ENCODE assay signal across 6 cellular contexts in genomic region chr19:46660601-46661019, GRCh38. TPM values are rescaled to one million over a fixed set of nuclear protein-coding genes. Genes with fewer than 3 reads are reported as not detected.
DNase-seq lines count a peak whose midpoint lies in the region; ATAC-seq, FAIRE-seq and TF ChIP-seq lines count a peak whose summit lies in the region.

No MANE protein-coding gene starts in this region.

- H3K79me2 ChIP-seq in GM12878 (ENCODE audit: control insufficient read depth, insufficient read depth, low read length): no peaks in the 10 kb centered on the region

- CTCF ChIA-PET in GM12878 (lab: Yijun Ruan, JAX): interaction anchor here (0.6 to 11.5 kb wide), 20 partner anchors 8 to 314 kb away, joined by 3 to 434 read pairs (median 12); partner anchors contain the start of genes CALM3 and PPP5C

- TF ChIP-seq RAD21 in GM12878 (IDR thresholded peaks at IDR 0.05; ENCODE audit: insufficient read depth, low read depth, low read length): no peak

- SMC1A ChIA-PET in GM12878 (lab: Charles Lee; ENCODE audit: uncharacterized antibody, unreplicated experiment): interaction anchor here (0.9 to 7.7 kb wide), 10 partner anchors 8 to 313 kb away, joined by 3 to 286 read pairs (median 9); partner anchors contain the start of genes CALM3 and PTGIR

- no TSS peak for BruUV-seq in GM12878 (replicated peaks; lab: Mats Ljungman, UMichigan)

- TF ChIP-seq CTCF in HFFc6 (IDR thresholded peaks at IDR 0.05): no peak
- no peak for TF ChIP-seq CTCF in GM12878 (IDR thresholded peaks at IDR 0.05 in 2 of 3, conservative IDR thresholded peaks at IDR 0.05 in 1 of 3; ENCODE audit: control insufficient read depth in 2 of 3, extremely low read depth in 1 of 3, insufficient read depth in 1 of 3, low read depth in 3 of 3, low read length in 3 of 3)
- no peak for TF ChIP-seq CTCF in natural killer cell (IDR thresholded peaks at IDR 0.05)

- peaks cover 2% of the 10 kb centered on the region for H3K27me3 Mint-ChIP-seq in HFFc6 (ENCODE audit: insufficient read depth)
- peaks cover 17 to 24% of the 10 kb centered on the region in 2 donors for H3K27me3 Mint-ChIP-seq in natural killer cell (ENCODE audit: low read depth in 2 of 2)

- intact Hi-C loops in GM12878 (cut with micrococcal nuclease; ENCODE audit: unreplicated experiment): no loop called here
- intact Hi-C loops in natural killer cell (cut with micrococcal nuclease): loop anchor here (1.0 kb wide), 2 partner anchors 26 to 57 kb away; partner anchors contain the start of gene PRKD2

- POLR2A ChIA-PET in GM12878 (lab: Charles Lee): interaction anchor here (0.5 to 2.1 kb wide), 6 partner anchors 8 to 198 kb away, joined by 3 to 30 read pairs (median 8); partner anchors contain the start of gene PTGIR

- no peak overlapping the region for H3K27ac Mint-ChIP-seq in HFFc6
- H3K27ac Mint-ChIP-seq in natural killer cell: peak overlapping the region in 1 of 2 donors; percentile 88

- DNase-seq in HFFc6 (no peak), GM12878 (ENCODE audit: low read depth, low spot score) (no peak), natural killer cell (no peak), NCI-H524 treated with DMSO at 0.1 percent for 48 hours (lab: John Stamatoyannopoulos, UW) (no peak), GDM1 (lab: John Stamatoyannopoulos, UW) (no peak), Ammon's horn (ENCODE audit: low spot score) (no peak)

- ATAC-seq in GM12878 (peak; percentile 29), natural killer cell (no peak)

- in situ Hi-C loops in GM12878 (cut with MboI): loop anchor here (5.0 kb wide), 1 partner anchor 48 kb away; no protein-coding TSS in a partner anchor

- no peak overlapping the region for H3K27ac ChIP-seq in GM12878 (ENCODE audit: control insufficient read depth, insufficient read depth)

- H3K4me3 Mint-ChIP-seq in HFFc6 (peak overlapping the region; percentile 93), natural killer cell (peak overlapping the region; percentile 58)

- no peak for FAIRE-seq in GM12878 (lab: Jason Lieb, UNC)

- RAD21 ChIA-PET in GM12878 (lab: Charles Lee; ENCODE audit: unreplicated experiment): interaction anchor here (0.6 to 4.4 kb wide), 19 partner anchors 8 to 144 kb away, joined by 3 to 245 read pairs (median 11); partner anchors contain the start of genes CALM3, PRKD2 and PTGIR

- H3K36me3 ChIP-seq in GM12878 (ENCODE audit: control insufficient read depth in 2 of 2, insufficient read depth in 2 of 2, low read length in 1 of 2): no peaks in the 10 kb centered on the region

- TF ChIP-seq EP300 in GM12878 (IDR thresholded peaks at IDR 0.05; ENCODE audit: borderline replicate concordance in 1 of 2, control insufficient read depth in 1 of 2, low read depth in 2 of 2, low read length in 2 of 2): no peak

- peak overlapping the region; percentile 52; the same call in 1 of the 2 replicates for H3K4me3 ChIP-seq in GM12878

- peaks cover 3% of the 10 kb centered on the region in 2 experiments; a peak in 3 of 4 replicates for H3K27me3 ChIP-seq in GM12878 (replicated peaks in 1 of 2; ENCODE audit: control insufficient read depth in 2 of 2, insufficient read depth in 2 of 2, low read length in 1 of 2)

- peak overlapping the region; percentile 22; the same call in 1 of the 2 replicates for H2AFZ ChIP-seq in GM12878 (ENCODE audit: control insufficient read depth, low read depth, low read length)

- WGBS in GM12878 (ENCODE audit: insufficient coverage, insufficient replicate concordance, low lambda C conversion rate, missing lambda C conversion rate): 0% methylated on average over 37 of the region's 39 CpGs

- H3K4me1 Mint-ChIP-seq in HFFc6 (ENCODE audit: low read depth) (peaks cover 30% of the 10 kb centered on the region), natural killer cell (peaks cover 16 to 32% of the 10 kb centered on the region in 2 donors)

- 0 out of 2 replicates have a peak overlapping the region, but pooled peaks have one; percentile 29 for H3K9ac ChIP-seq in GM12878 (ENCODE audit: control insufficient read depth, insufficient read depth, low read length)

- H3K9me3 ChIP-seq in GM12878 (replicated peaks; ENCODE audit: control insufficient read depth, insufficient read depth, low read length): no peaks in the 10 kb centered on the region

- H4K20me1 ChIP-seq in GM12878 (ENCODE audit: control insufficient read depth, insufficient read depth): no peaks in the 10 kb centered on the region

- no peaks in the 10 kb centered on the region for H3K9me3 Mint-ChIP-seq in HFFc6
- H3K9me3 Mint-ChIP-seq in natural killer cell: no peaks in the 10 kb centered on the region

- H3K4me1 ChIP-seq in GM12878 (ENCODE audit: control insufficient read depth, insufficient read depth, low read length): peaks cover 22% of the 10 kb centered on the region

- H3K4me2 ChIP-seq in GM12878 (ENCODE audit: control insufficient read depth, insufficient read depth): peak overlapping the region; percentile 94

- peaks cover 8% of the 10 kb centered on the region for H3K36me3 Mint-ChIP-seq in HFFc6 (ENCODE audit: low read depth)
- no peaks in the 10 kb centered on the region for H3K36me3 Mint-ChIP-seq in natural killer cell

- TF ChIP-seq POLR2A in GM12878 (IDR thresholded peaks at IDR 0.05; ENCODE audit: low read depth, low read length): no peak

RNA-seq across cellular contexts. Expression of gene DACT3, which starts 0.4 kb away (rescaled TPM):
- total RNA-seq in HFFc6 (2021; fragmentation: NEBNext Ultra II Directional; extraction: Animal tissue kit (Norgen Biotek cat#: 25700)): 10 to 100 TPM; 12.6 to 17.2 (median 15.5) TPM
- total RNA-seq in GM12878 (2013; cell fraction: nucleolus; rRNA removed): 5.6 and 5.9 TPM in 2 replicates
- 0.27 and 0.62 TPM in 2 replicates for total RNA-seq in GM12878 (2014; rRNA removed)
- total RNA-seq in GM12878 (2014; rRNA removed; fragmentation: Illumina TruSeq; extraction: Trizol): 0.23 and 0.27 TPM in 2 replicates
- 0.64 and 0.74 TPM in 2 replicates for total RNA-seq in GM12878 (2021)
- polyA plus RNA-seq in GM12878 (2011; ENCODE audit: low read depth): 0.80 TPM
- polyA plus RNA-seq in GM12878 (2011; rRNA removed): 2.4 and 2.5 TPM in 2 replicates
- polyA plus RNA-seq in GM12878 (2011; cell fraction: cytosol; rRNA removed): 1.9 and 2.3 TPM in 2 replicates
- polyA plus RNA-seq in GM12878 (2011; cell fraction: nucleus; rRNA removed): 2.0 and 2.3 TPM in 2 replicates
- 1.5 and 1.7 TPM in 2 replicates for polyA plus RNA-seq in GM12878 (2012)
- polyA plus RNA-seq in GM12878 (2014; fragmentation: Illumina TruSeq; extraction: Trizol): 0.35 and 0.76 TPM in 2 replicates
- under 1 TPM; 0.11 to 0.16 TPM for polyA plus RNA-seq in GM12878 (2014; fragmentation: Nextera tagmentation; extraction: Ambion mirVana)
- 0.46 and 0.47 TPM in 2 replicates for polyA plus RNA-seq in GM12878 (2014; rRNA removed)
- under 1 TPM in 1 of 2 experiments, not detected in 1; 0.05 TPM for polyA plus RNA-seq in GM12878 (2016; fragmentation: Nextera tagmentation; extraction: Ambion mirVana)
- polyA minus RNA-seq in GM12878 (2011; rRNA and poly(A)+ RNA removed): 0.95 and 2.6 TPM in 2 replicates
- polyA minus RNA-seq in GM12878 (2011; cell fraction: cytosol; rRNA and poly(A)+ RNA removed): 1.1 and 1.6 TPM in 2 replicates
- 0.48 and 0.67 TPM in 2 replicates for polyA minus RNA-seq in GM12878 (2011; cell fraction: nucleus; rRNA and poly(A)+ RNA removed)
- total RNA-seq in natural killer cell: under 1 TPM in 2 of 3 donors, not detected in 1; 0.14 to 0.20 TPM

RNA-seq across cellular contexts. Expression of gene GNG8, which starts 24.6 kb away (rescaled TPM):
- total RNA-seq in HFFc6 (2021; fragmentation: NEBNext Ultra II Directional; extraction: Animal tissue kit (Norgen Biotek cat#: 25700)): not detected
- total RNA-seq in GM12878 (2013; cell fraction: nucleolus; rRNA removed): not detected in 2 replicates
- total RNA-seq in GM12878 (2014; rRNA removed) (not detected in 2 replicates), GM12878 (2014; rRNA removed; fragmentation: Illumina TruSeq; extraction: Trizol) (not detected in 2 replicates), GM12878 (2021) (not detected in 2 replicates), natural killer cell (not detected)
- not detected for polyA plus RNA-seq in GM12878 (2011; ENCODE audit: low read depth)
- polyA plus RNA-seq in GM12878 (2011; rRNA removed) (1.2 TPM in 1 of 2 replicates, not detected in the other), GM12878 (2014; fragmentation: Illumina TruSeq; extraction: Trizol) (not detected in 2 replicates), GM12878 (2014; fragmentation: Nextera tagmentation; extraction: Ambion mirVana) (1 to 10 TPM; 4.1 to 6.6 TPM), GM12878 (2014; rRNA removed) (not detected in 2 replicates), GM12878 (2016; fragmentation: Nextera tagmentation; extraction: Ambion mirVana) (1 to 10 TPM in 1 of 2 experiments, not detected in 1; 1.3 TPM)
- not detected in 2 replicates for polyA plus RNA-seq in GM12878 (2011; cell fraction: cytosol; rRNA removed)
- polyA plus RNA-seq in GM12878 (2011; cell fraction: nucleus; rRNA removed): not detected in 2 replicates
- 10.6 TPM in 1 of 2 replicates, not detected in the other for polyA plus RNA-seq in GM12878 (2012)
- polyA minus RNA-seq in GM12878 (2011; rRNA and poly(A)+ RNA removed): not detected in 2 replicates
- not detected in 2 replicates for polyA minus RNA-seq in GM12878 (2011; cell fraction: cytosol; rRNA and poly(A)+ RNA removed)
- polyA minus RNA-seq in GM12878 (2011; cell fraction: nucleus; rRNA and poly(A)+ RNA removed): not detected in 2 replicates

RNA-seq across cellular contexts. Expression of gene PTGIR, which starts 35.7 kb away (rescaled TPM):
- total RNA-seq in HFFc6 (2021; fragmentation: NEBNext Ultra II Directional; extraction: Animal tissue kit (Norgen Biotek cat#: 25700)): 10 to 100 TPM; 16.0 to 26.6 (median 17.9) TPM
- total RNA-seq in GM12878 (2013; cell fraction: nucleolus; rRNA removed): 66.6 and 83.6 TPM in 2 replicates
- total RNA-seq in GM12878 (2014; rRNA removed): 16.3 and 16.7 TPM in 2 replicates
- total RNA-seq in GM12878 (2014; rRNA removed; fragmentation: Illumina TruSeq; extraction: Trizol): 5.4 and 6.5 TPM in 2 replicates
- 14.7 and 17.9 TPM in 2 replicates for total RNA-seq in GM12878 (2021)
- polyA plus RNA-seq in GM12878 (2011; ENCODE audit: low read depth): 3.2 TPM
- 9.9 and 15.2 TPM in 2 replicates for polyA plus RNA-seq in GM12878 (2011; rRNA removed)
- polyA plus RNA-seq in GM12878 (2011; cell fraction: cytosol; rRNA removed): 19.4 and 32.9 TPM in 2 replicates
- polyA plus RNA-seq in GM12878 (2011; cell fraction: nucleus; rRNA removed): 48.5 and 57.6 TPM in 2 replicates
- 7.5 and 9.5 TPM in 2 replicates for polyA plus RNA-seq in GM12878 (2012)
- polyA plus RNA-seq in GM12878 (2014; fragmentation: Illumina TruSeq; extraction: Trizol): 3.9 and 6.7 TPM in 2 replicates
- 1 to 10 TPM in 1 of 2 experiments, under 1 TPM in 1; 0.34 to 1.5 TPM for polyA plus RNA-seq in GM12878 (2014; fragmentation: Nextera tagmentation; extraction: Ambion mirVana)
- polyA plus RNA-seq in GM12878 (2014; rRNA removed): 25.8 and 29.1 TPM in 2 replicates
- polyA plus RNA-seq in GM12878 (2016; fragmentation: Nextera tagmentation; extraction: Ambion mirVana): 10 to 100 TPM in 1 of 2 experiments, 1 to 10 TPM in 1; 9.7 to 10.1 TPM
- polyA minus RNA-seq in GM12878 (2011; rRNA and poly(A)+ RNA removed): 7.6 and 15.0 TPM in 2 replicates
- 3.5 and 5.6 TPM in 2 replicates for polyA minus RNA-seq in GM12878 (2011; cell fraction: cytosol; rRNA and poly(A)+ RNA removed)
- polyA minus RNA-seq in GM12878 (2011; cell fraction: nucleus; rRNA and poly(A)+ RNA removed): 6.2 and 14.4 TPM in 2 replicates
- 1 to 10 TPM in 2 of 3 donors, under 1 TPM in 1; 0.75 to 1.4 (median 1.0) TPM for total RNA-seq in natural killer cell

RNA-seq across cellular contexts. Expression of gene PRKD2, which starts 56.3 kb away (rescaled TPM):
- 10 to 100 TPM; 35.3 to 42.2 (median 38.4) TPM for total RNA-seq in HFFc6 (2021; fragmentation: NEBNext Ultra II Directional; extraction: Animal tissue kit (Norgen Biotek cat#: 25700))
- total RNA-seq in GM12878 (2013; cell fraction: nucleolus; rRNA removed): 23.7 and 25.9 TPM in 2 replicates
- total RNA-seq in GM12878 (2014; rRNA removed) (25.1 and 35.4 TPM in 2 replicates), GM12878 (2014; rRNA removed; fragmentation: Illumina TruSeq; extraction: Trizol) (13.3 and 14.4 TPM in 2 replicates), GM12878 (2021) (88.9 and 98.8 TPM in 2 replicates), natural killer cell (100 to 1,000 TPM; 179 to 216 (median 203) TPM)
- 30.7 TPM for polyA plus RNA-seq in GM12878 (2011; ENCODE audit: low read depth)
- polyA plus RNA-seq in GM12878 (2011; rRNA removed) (7.7 and 12.6 TPM in 2 replicates), GM12878 (2014; fragmentation: Illumina TruSeq; extraction: Trizol) (16.9 and 31.3 TPM in 2 replicates), GM12878 (2014; fragmentation: Nextera tagmentation; extraction: Ambion mirVana) (10 to 100 TPM in 1 of 2 experiments, 1 to 10 TPM in 1; 2.3 to 11.8 TPM), GM12878 (2014; rRNA removed) (34.4 and 45.7 TPM in 2 replicates), GM12878 (2016; fragmentation: Nextera tagmentation; extraction: Ambion mirVana) (10 to 100 TPM; 44.6 to 50.7 TPM)
- 22.8 and 23.6 TPM in 2 replicates for polyA plus RNA-seq in GM12878 (2011; cell fraction: cytosol; rRNA removed)
- polyA plus RNA-seq in GM12878 (2011; cell fraction: nucleus; rRNA removed): 70.9 and 92.1 TPM in 2 replicates
- polyA plus RNA-seq in GM12878 (2012): 56.6 and 58.8 TPM in 2 replicates
- polyA minus RNA-seq in GM12878 (2011; rRNA and poly(A)+ RNA removed): 21.4 and 38.0 TPM in 2 replicates
- polyA minus RNA-seq in GM12878 (2011; cell fraction: cytosol; rRNA and poly(A)+ RNA removed): 27.0 and 27.5 TPM in 2 replicates
- polyA minus RNA-seq in GM12878 (2011; cell fraction: nucleus; rRNA and poly(A)+ RNA removed): 11.1 and 26.6 TPM in 2 replicates

RNA-seq across cellular contexts. Expression of gene CALM3, which starts 59.5 kb away (rescaled TPM):
- 100 to 1,000 TPM; 445 to 561 (median 538) TPM for total RNA-seq in HFFc6 (2021; fragmentation: NEBNext Ultra II Directional; extraction: Animal tissue kit (Norgen Biotek cat#: 25700))
- 54.7 and 60.8 TPM in 2 replicates for total RNA-seq in GM12878 (2013; cell fraction: nucleolus; rRNA removed)
- 177 and 178 TPM in 2 replicates for total RNA-seq in GM12878 (2014; rRNA removed)
- 197 and 205 TPM in 2 replicates for total RNA-seq in GM12878 (2014; rRNA removed; fragmentation: Illumina TruSeq; extraction: Trizol)
- total RNA-seq in GM12878 (2021): 371 and 375 TPM in 2 replicates
- 291 TPM for polyA plus RNA-seq in GM12878 (2011; ENCODE audit: low read depth)
- polyA plus RNA-seq in GM12878 (2011; rRNA removed): 733 and 849 TPM in 2 replicates
- polyA plus RNA-seq in GM12878 (2011; cell fraction: cytosol; rRNA removed): 498 and 585 TPM in 2 replicates
- polyA plus RNA-seq in GM12878 (2011; cell fraction: nucleus; rRNA removed): 422 and 445 TPM in 2 replicates
- 373 and 454 TPM in 2 replicates for polyA plus RNA-seq in GM12878 (2012)
- 338 and 393 TPM in 2 replicates for polyA plus RNA-seq in GM12878 (2014; fragmentation: Illumina TruSeq; extraction: Trizol)
- 100 to 1,000 TPM; 164 to 202 TPM for polyA plus RNA-seq in GM12878 (2014; fragmentation: Nextera tagmentation; extraction: Ambion mirVana)
- polyA plus RNA-seq in GM12878 (2014; rRNA removed): 346 and 407 TPM in 2 replicates
- polyA plus RNA-seq in GM12878 (2016; fragmentation: Nextera tagmentation; extraction: Ambion mirVana): 100 to 1,000 TPM; 349 to 375 TPM
- polyA minus RNA-seq in GM12878 (2011; rRNA and poly(A)+ RNA removed): 226 and 423 TPM in 2 replicates
- 89.3 and 102 TPM in 2 replicates for polyA minus RNA-seq in GM12878 (2011; cell fraction: cytosol; rRNA and poly(A)+ RNA removed)
- polyA minus RNA-seq in GM12878 (2011; cell fraction: nucleus; rRNA and poly(A)+ RNA removed): 49.6 and 52.8 TPM in 2 replicates
- total RNA-seq in natural killer cell: 100 to 1,000 TPM; 218 to 272 (median 235) TPM
